In genomic region chr2:21461754-21462153, GRCh38 we compare ENCODE assay signal across 21 cellular contexts.
"Had no signal": no experiment of that assay in that cellular context is flagged by ENCODE, and none has a peak within 500 bp of the region (broad histone marks: within the 10 kb centered on the region; RNA-seq: fewer than 3 reads in every experiment).

No MANE protein-coding gene starts in this region.

- H3K4me1 ChIP-seq: foreskin keratinocyte, left ventricle myocardium inferior, lower lobe of right lung, neural progenitor cell, right atrium auricular region had no signal

- ATAC-seq: foreskin keratinocyte; left cardiac atrium; lower lobe of right lung; natural killer cell treated with Interleukin-12 subunit alpha and Interleukin-12 subunit beta and Interleukin-15 and Interleukin-18, amount 100 ng/mL, for 72 hours; stimulated activated naive B cell treated with anti-CD40 and anti-IgM and Interleukin-4, amounts not matched to agents 10 μg/mL and 1 μg/mL and 100 μg/mL, for 72 hours had no signal

- H3K9me3 ChIP-seq: lower lobe of right lung, ovary, sigmoid colon had no signal

- H3K9ac ChIP-seq: neural progenitor cell had no signal

- H3K4me3 ChIP-seq: left ventricle myocardium inferior, lower lobe of right lung, neural progenitor cell, ovary, right atrium auricular region, sigmoid colon, skin epidermis, stomach had no signal

- H3K27me3 ChIP-seq: foreskin keratinocyte, ovary, right atrium auricular region, sigmoid colon, stomach had no signal

- H2AFZ ChIP-seq: neural progenitor cell had no signal

- DNase-seq: effector CD4-positive, alpha-beta T cell; endodermal cell; erythroblast; foreskin keratinocyte; immature natural killer cell; left cardiac atrium; left ventricle myocardium inferior; lower lobe of right lung; midbrain; nucleus accumbens; ovary; sigmoid colon; stimulated activated CD4-positive, alpha-beta T cell treated with anti-CD3 and anti-CD28 coated beads, Interleukin-2, amount 100 ng/mL, for 24 hours; stimulated activated CD4-positive, alpha-beta T cell treated with anti-CD3 and anti-CD28 coated beads, Interleukin-4, amount 100 ng/mL, for 4 hours; stimulated activated naive B cell treated with anti-CD40 and anti-IgM and Interleukin-4, amounts not matched to agents 10 μg/mL and 1 μg/mL and 100 μg/mL, for 72 hours; stomach; trophoblast cell had no signal

- H3K4me2 ChIP-seq: neural progenitor cell had no signal

- H3K36me3 ChIP-seq: left ventricle myocardium inferior, lower lobe of right lung, ovary, right atrium auricular region, sigmoid colon, stomach had no signal

- H3K27ac ChIP-seq: foreskin keratinocyte, left ventricle myocardium inferior, lower lobe of right lung, neural progenitor cell, ovary, right atrium auricular region, sigmoid colon, skin epidermis, stomach had no signal
